1 cellular context compared by ENCODE assay signal in genomic region chr15:58444056-58444455, GRCh38.
TF ChIP-seq lines count a peak whose summit lies in the region.

No MANE protein-coding gene starts in this region.

TF ChIP-seq in GM23338, 12 proteins besides CTCF, POLR2A, EP300 and RAD21 (continued from another document):
- TF ChIP-seq REST (IDR thresholded peaks at IDR 0.05; ENCODE audit: unreplicated experiment): no peak
